In genomic region chr13:46684287-46685001, GRCh38 we compare ENCODE assay signal across 10 cellular contexts.
A peak's percentile ranks its signal among the peaks of the same experiment; 100 is the strongest.
DNase-seq lines count a peak whose midpoint lies in the region; ATAC-seq lines count a peak whose summit lies in the region.
"Had no signal": no experiment of that assay in that cellular context is flagged by ENCODE, and none has a peak within 500 bp of the region (broad histone marks: within the 10 kb centered on the region; RNA-seq: fewer than 3 reads in every experiment).

No MANE protein-coding gene starts in this region.

- H2AK5ac ChIP-seq in neuronal stem cell (ENCODE audit: low read depth, low read length) = no peak overlapping the region

- peaks cover 0 to 3% of the 10 kb centered on the region in 2 donors for H3K36me3 ChIP-seq in neuronal stem cell (replicated peaks in 1 of 2; ENCODE audit: control insufficient read depth in 2 of 2, insufficient read depth in 2 of 2, low read length in 2 of 2)

- H3K9me3 ChIP-seq in neuronal stem cell (replicated peaks in 1 of 2; ENCODE audit: control insufficient read depth in 2 of 2, insufficient read depth in 1 of 2, low read depth in 1 of 2, low read length in 2 of 2) = no peaks in the 10 kb centered on the region

- H4K8ac ChIP-seq in neuronal stem cell (ENCODE audit: low read depth, low read length) = no peak overlapping the region

- no peaks in the 10 kb centered on the region for H3K27me3 ChIP-seq in neuronal stem cell (ENCODE audit: control insufficient read depth in 3 of 3, insufficient read depth in 3 of 3, low read depth in 1 of 3, low read length in 3 of 3)

- no peak overlapping the region for H2BK12ac ChIP-seq in neuronal stem cell (ENCODE audit: low read length)

- H3K27ac ChIP-seq in neuronal stem cell (replicated peaks; ENCODE audit: low read length) = peak overlapping the region; percentile 71

- peaks cover 7 to 13% of the 10 kb centered on the region in 2 donors for H3K4me1 ChIP-seq in neuronal stem cell (ENCODE audit: control insufficient read depth in 2 of 2, insufficient read depth in 1 of 2, low read depth in 1 of 2, low read length in 2 of 2)

- H3K4ac ChIP-seq in neuronal stem cell (ENCODE audit: low read length) = no peak overlapping the region

- H2BK120ac ChIP-seq in neuronal stem cell (ENCODE audit: low read depth, low read length) = no peak overlapping the region

- no peak overlapping the region for H4K91ac ChIP-seq in neuronal stem cell (ENCODE audit: low read depth, low read length, poor library complexity)

- WGBS in neuronal stem cell (ENCODE audit: extremely low coverage in 2 of 2, insufficient read length in 2 of 2, insufficient replicate concordance in 1 of 2), 2 donors = no CpG with 5 or more reads among the region's 3 CpGs

- H3K23ac ChIP-seq in neuronal stem cell (ENCODE audit: low read depth, low read length, poor library complexity) = no peak overlapping the region

- H2AFZ ChIP-seq in neuronal stem cell (ENCODE audit: low read length) = no peak overlapping the region

- no peak overlapping the region for H3K9ac ChIP-seq in neuronal stem cell (ENCODE audit: low read depth, low read length, poor library complexity)

- H2BK15ac ChIP-seq in neuronal stem cell (ENCODE audit: low read length) = no peak overlapping the region

- no peak overlapping the region for H3K4me3 ChIP-seq in neuronal stem cell (ENCODE audit: low read length in 2 of 2)

- no peak overlapping the region for H2BK5ac ChIP-seq in neuronal stem cell (ENCODE audit: low read length)

- no peak overlapping the region for H3K14ac ChIP-seq in neuronal stem cell (ENCODE audit: low read length)

- DNase-seq in CD1c-positive myeloid dendritic cell (ENCODE audit: extremely low spot score) (peak; percentile 20), OCI-M1 (lab: John Stamatoyannopoulos, UW) (peak; percentile 39), glomerular visceral epithelial cell (ENCODE audit: extremely low spot score) (peak; percentile 18), neuronal stem cell (ENCODE audit: low spot score) (peak; percentile 23), A172 (ENCODE audit: low spot score) (no peak), AG08396 (ENCODE audit: low spot score) (no peak)
- DNase-seq in effector CD8-positive, alpha-beta T cell (lab: John Stamatoyannopoulos, UW) = no peak
- DNase-seq: activated CD4-positive, CD25-positive, alpha-beta regulatory T cell; NCI-H1436 had no signal

- H3K18ac ChIP-seq in neuronal stem cell (ENCODE audit: low read length) = no peak overlapping the region

- H3K4me2 ChIP-seq in neuronal stem cell (ENCODE audit: insufficient read depth, low read length, poor library complexity, severe bottlenecking) = no peak overlapping the region

- no peaks in the 10 kb centered on the region for H3K79me1 ChIP-seq in neuronal stem cell (ENCODE audit: low read depth, low read length)

- no peak for ATAC-seq in HG02623 (IDR thresholded peaks at IDR 0.05; ENCODE audit: unreplicated experiment)

Comparison
In these comparisons a context has a peak if more than half of its experiments do, and no peak if none do; other contexts are left out.
1. DNase-seq: peak in CD1c-positive myeloid dendritic cell (single experiment), OCI-M1 (single experiment), glomerular visceral epithelial cell (single experiment) and neuronal stem cell (single experiment); none in effector CD8-positive, alpha-beta T cell (single experiment), A172 (single experiment) and AG08396 (single experiment).